1 cellular context compared by ENCODE assay signal in the genomic region with DNA sequence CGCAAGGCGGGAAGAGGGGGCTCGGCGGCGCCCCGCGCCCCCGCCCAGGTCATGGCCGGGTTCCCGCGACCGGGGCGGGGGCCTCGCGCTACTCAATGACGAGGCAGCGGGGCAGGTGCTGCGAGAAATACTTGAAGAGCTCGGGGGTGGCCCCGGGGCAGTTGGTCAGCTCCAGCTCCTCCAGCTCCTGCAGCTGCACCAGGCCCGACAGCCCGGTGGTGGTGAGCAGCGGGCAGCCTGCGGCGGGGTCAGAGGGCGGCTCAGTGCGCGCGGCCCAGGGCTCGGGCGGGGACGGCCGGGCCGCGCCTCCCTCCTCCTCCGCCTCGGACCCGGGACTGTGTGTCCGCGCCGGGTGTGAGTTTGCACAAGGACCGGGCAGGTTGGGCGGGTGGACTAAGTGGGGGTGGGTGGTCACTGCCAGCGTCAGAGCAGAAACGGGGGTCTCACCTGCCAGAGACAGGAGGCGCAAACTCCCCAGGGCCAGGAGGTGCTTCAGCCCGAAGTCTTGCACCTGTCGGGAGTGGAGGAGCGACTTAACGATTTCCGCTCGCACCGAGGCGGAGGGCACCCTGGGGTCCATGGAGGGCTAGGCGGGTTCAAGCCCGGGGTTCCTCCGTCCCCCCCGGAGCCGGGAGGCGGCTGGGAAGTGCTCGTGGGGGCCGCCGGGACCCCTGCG.
A peak's percentile ranks its signal among the peaks of the same experiment; 100 is the strongest.
TF ChIP-seq lines count a peak whose summit lies in the region.

No MANE protein-coding gene starts in this region.

TF ChIP-seq in endothelial cell of umbilical vein, 7 proteins besides CTCF, POLR2A, EP300 and RAD21:
- TF ChIP-seq, protein P1, sequence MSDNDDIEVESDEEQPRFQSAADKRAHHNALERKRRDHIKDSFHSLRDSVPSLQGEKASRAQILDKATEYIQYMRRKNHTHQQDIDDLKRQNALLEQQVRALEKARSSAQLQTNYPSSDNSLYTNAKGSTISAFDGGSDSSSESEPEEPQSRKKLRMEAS (IDR thresholded peaks at IDR 0.05; ENCODE audit: insufficient read depth, insufficient read length) = no peak
- TF ChIP-seq EZH2 (IDR thresholded peaks at IDR 0.05; ENCODE audit: borderline replicate concordance, low read depth, low read length, severe bottlenecking) = peak; percentile 94
